Comparison of ENCODE assay signal across 8 cellular contexts in genomic region chr11:20387262-20388095, GRCh38. TPM values are rescaled to one million over a fixed set of nuclear protein-coding genes. Genes with fewer than 3 reads are reported as not detected.
A peak's percentile ranks its signal among the peaks of the same experiment; 100 is the strongest.
DNase-seq lines count a peak whose midpoint lies in the region; ATAC-seq, FAIRE-seq and TF ChIP-seq lines count a peak whose summit lies in the region.

TSS of gene PRMT3 (plus strand) at chr11:20387716. CDS start at chr11:20387747, 31 bp downstream.

- H4K5ac ChIP-seq in H1 (ENCODE audit: insufficient read length, low read depth, low read length) (peak within 1 kb of the TSS; percentile 100), mesendoderm (ENCODE audit: low read length) (no peak within 1 kb of the TSS)

- H3K56ac ChIP-seq in H1 (replicated peaks; ENCODE audit: insufficient read length, low read depth, low read length) = peak within 1 kb of the TSS; percentile 97
- H3K56ac ChIP-seq in mesendoderm (ENCODE audit: low read length) = peak within 1 kb of the TSS; percentile 96

- peak within 1 kb of the TSS; percentile 90 for H3K4me3 Mint-ChIP-seq in activated CD8-positive, alpha-beta memory T cell treated with anti-CD3 and anti-CD28 coated beads, Interleukin-2, amount 10 ng/mL, durations not matched to agents 7 days and 5 days

- TF ChIP-seq EP300 in H1 (IDR thresholded peaks at IDR 0.05; ENCODE audit: borderline replicate concordance in 1 of 2, low read depth in 2 of 2, low read length in 2 of 2) = no peak

- no peak within 1 kb of the TSS for H2BK12ac ChIP-seq in H1 (ENCODE audit: low read depth, low read length)

- H3K4me2 ChIP-seq in H1 (ENCODE audit: insufficient read depth in 1 of 2, low read depth in 2 of 2, low read length in 2 of 2) (peak within 1 kb of the TSS; percentile 94), mesendoderm (ENCODE audit: low read length) (peak within 1 kb of the TSS; percentile 83)

- H4K91ac ChIP-seq in H1 (replicated peaks; ENCODE audit: insufficient read length, low read length) = peak within 1 kb of the TSS; percentile 96

- H3K36me3 Mint-ChIP-seq in activated CD8-positive, alpha-beta memory T cell treated with anti-CD3 and anti-CD28 coated beads, Interleukin-2, amount 10 ng/mL, durations not matched to agents 7 days and 5 days = peaks cover 21% of the 10 kb centered on the region

- peak within 1 kb of the TSS; percentile 99 for H3K27ac Mint-ChIP-seq in activated CD8-positive, alpha-beta memory T cell treated with anti-CD3 and anti-CD28 coated beads, Interleukin-2, amount 10 ng/mL, durations not matched to agents 7 days and 5 days

- peak within 1 kb of the TSS; percentile 97 for H2AFZ ChIP-seq in H1 (ENCODE audit: low read length)

- H3K4ac ChIP-seq in H1 (replicated peaks; ENCODE audit: insufficient read length, low read depth, low read length) (peak within 1 kb of the TSS; percentile 99), mesendoderm (ENCODE audit: low read depth, low read length) (peak within 1 kb of the TSS; percentile 77)

- peak within 1 kb of the TSS; percentile 94 for H3K27ac ChIP-seq in HUES6 (ENCODE audit: low read depth, low read length)
- peak within 1 kb of the TSS; percentile 96 for H3K27ac ChIP-seq in H1 (ENCODE audit: low read depth, low read length)
- H3K27ac ChIP-seq in mesendoderm (ENCODE audit: low read depth, low read length) = peak within 1 kb of the TSS; percentile 55

- H3K4me3 ChIP-seq in HUES6 (ENCODE audit: low read depth, low read length) (peak within 1 kb of the TSS; percentile 78), NT2/D1 (ENCODE audit: insufficient read length, low read depth) (peak within 1 kb of the TSS; percentile 84), H1 (ENCODE audit: extremely low read depth in 1 of 4, insufficient read depth in 2 of 4, low read depth in 3 of 4, low read length in 4 of 4) (peak within 1 kb of the TSS; percentile 63 to 98 (median 88)), mesendoderm (ENCODE audit: low read length) (peak within 1 kb of the TSS; percentile 88)

- no peak within 1 kb of the TSS for H3K23ac ChIP-seq in H1 (ENCODE audit: insufficient read length)
- H3K23ac ChIP-seq in mesendoderm (ENCODE audit: low read length) = peak within 1 kb of the TSS; percentile 68

- no peaks in the 10 kb centered on the region for H3K9me3 ChIP-seq in HUES6 (ENCODE audit: control insufficient read depth, insufficient read depth, low read depth, low read length)
- H3K9me3 ChIP-seq in NT2/D1 (ENCODE audit: insufficient read depth, low read length) = no peaks in the 10 kb centered on the region
- no peaks in the 10 kb centered on the region for H3K9me3 ChIP-seq in H1 (ENCODE audit: insufficient read depth in 2 of 2, low read depth in 1 of 2, low read length in 1 of 2)

- no peak within 1 kb of the TSS for H2BK20ac ChIP-seq in H1 (ENCODE audit: low read length)

- no peaks in the 10 kb centered on the region for H3K27me3 Mint-ChIP-seq in activated CD8-positive, alpha-beta memory T cell treated with anti-CD3 and anti-CD28 coated beads, Interleukin-2, amount 10 ng/mL, durations not matched to agents 7 days and 5 days

- peaks cover 34% of the 10 kb centered on the region for H3K4me1 Mint-ChIP-seq in activated CD8-positive, alpha-beta memory T cell treated with anti-CD3 and anti-CD28 coated beads, Interleukin-2, amount 10 ng/mL, durations not matched to agents 7 days and 5 days

- H2BK15ac ChIP-seq in H1 (ENCODE audit: low read length) (peak within 1 kb of the TSS; percentile 73; the same call in 1 of the 2 replicates), mesendoderm (replicated peaks; ENCODE audit: low read depth) (no peak within 1 kb of the TSS)

- 1% methylated on average over 81 of the region's 96 CpGs; no CpG with 5 or more reads in 1 of the 2 experiments for WGBS in H1 (ENCODE audit: extremely low coverage in 1 of 2, insufficient coverage in 1 of 2, insufficient read length in 1 of 2, insufficient replicate concordance in 2 of 2, low coverage in 1 of 2, low lambda C conversion rate in 2 of 2, missing lambda C conversion rate in 1 of 2), 2 experiments
- WGBS in mesendoderm (ENCODE audit: extremely low coverage, insufficient coverage, low lambda C conversion rate) = no CpG with 5 or more reads among the region's 96 CpGs

- CTCF ChIA-PET in activated CD8-positive, alpha-beta memory T cell treated with anti-CD3 and anti-CD28 coated beads, Interleukin-2, amount 10 ng/mL, durations not matched to agents 7 days and 5 days (lab: Charles Lee) = interaction anchor here (0.7 to 2.4 kb wide), 6 partner anchors 10 to 72 kb away, joined by 3 to 10 read pairs (median 4); no protein-coding TSS in a partner anchor
- CTCF ChIA-PET in H1 (lab: Charles Lee; ENCODE audit: partially characterized antibody) = interaction anchor here (0.7 to 2.4 kb wide), 9 partner anchors 10 to 224 kb away, joined by 3 to 9 read pairs (median 3); no protein-coding TSS in a partner anchor

- H2BK5ac ChIP-seq in H1 (ENCODE audit: low read depth, low read length) = peak within 1 kb of the TSS; percentile 97
- peak within 1 kb of the TSS; percentile 44 for H2BK5ac ChIP-seq in mesendoderm (ENCODE audit: low read length)

- peak; percentile 73 for ATAC-seq in GM21447 (IDR thresholded peaks at IDR 0.05; ENCODE audit: unreplicated experiment)
- ATAC-seq in activated CD8-positive, alpha-beta memory T cell treated with anti-CD3 and anti-CD28 coated beads, Interleukin-2, amount 10 ng/mL, durations not matched to agents 7 days and 5 days = peak; percentile 89

- no peaks in the 10 kb centered on the region for H4K20me1 ChIP-seq in H1 (replicated peaks in 1 of 2; ENCODE audit: control insufficient read depth in 1 of 2, insufficient read depth in 2 of 2, low read length in 2 of 2)

- H3K14ac ChIP-seq in H1 (ENCODE audit: insufficient read length) = no peak within 1 kb of the TSS

- POLR2A ChIA-PET in H1 (lab: Charles Lee; ENCODE audit: partially characterized antibody) = interaction anchor here (0.6 to 2.5 kb wide), 5 partner anchors 9 to 109 kb away, joined by 3 to 8 read pairs (median 4); partner anchors contain the start of gene HTATIP2

- TF ChIP-seq RAD21 in H1 (IDR thresholded peaks at IDR 0.05 in 1 of 2, conservative IDR thresholded peaks at IDR 0.05 in 1 of 2; ENCODE audit: low read depth in 2 of 2, low read length in 2 of 2) = peak in 1 of 2 experiments; percentile 48; a peak in 2 of 4 replicates

- H3K79me1 ChIP-seq in H1 (ENCODE audit: low read depth, low read length) = 0 out of 2 replicates have a peak, but pooled peaks cover 3% of the 10 kb centered on the region
- peaks cover 4% of the 10 kb centered on the region for H3K79me1 ChIP-seq in mesendoderm (ENCODE audit: low read length)

- H3K36me3 ChIP-seq in HUES6 (ENCODE audit: control insufficient read depth, insufficient read depth, low read length) (peaks cover 21% of the 10 kb centered on the region; the same call in 1 of the 2 replicates), NT2/D1 (ENCODE audit: insufficient read depth, insufficient read length, low read length) (peaks cover 12% of the 10 kb centered on the region), H1 (ENCODE audit: control insufficient read depth in 2 of 4, insufficient read depth in 4 of 4, low read length in 3 of 4) (peaks cover 0 to 9% (median 0%) of the 10 kb centered on the region in 4 experiments; a peak in 1 of 8 replicates), mesendoderm (ENCODE audit: control insufficient read depth, insufficient read depth, low read length) (no peaks in the 10 kb centered on the region)

- FAIRE-seq in H1 (lab: Jason Lieb, UNC) = no peak

- H2AK5ac ChIP-seq in H1 (ENCODE audit: low read depth, low read length) = no peak within 1 kb of the TSS
- no peak within 1 kb of the TSS for H2AK5ac ChIP-seq in mesendoderm (ENCODE audit: low read length)

- peak within 1 kb of the TSS; percentile 98 for H4K8ac ChIP-seq in H1 (ENCODE audit: extremely low read depth, insufficient read depth, low read length)
- no peak within 1 kb of the TSS for H4K8ac ChIP-seq in mesendoderm (ENCODE audit: low read depth, low read length)

- peak; percentile 97 for DNase-seq in D341Med (ENCODE audit: low spot score)
- DNase-seq in NT2/D1 (ENCODE audit: low read depth, low spot score) = peak; percentile 87
- peak; percentile 97 for DNase-seq in activated CD8-positive, alpha-beta memory T cell treated with anti-CD3 and anti-CD28 coated beads, Interleukin-2, amount 10 ng/mL, durations not matched to agents 7 days and 5 days
- peak; percentile 89 to 98 for DNase-seq in H1 (ENCODE audit: low read depth in 1 of 2, low spot score in 2 of 2)
- peak; percentile 97 for DNase-seq in mesendoderm
- peak; percentile 99 for DNase-seq in stimulated activated CD8-positive, alpha-beta memory T cell treated with anti-CD3 and anti-CD28 coated beads, Interleukin-12 subunit alpha, Interleukin-12 subunit beta, amount 100 ng/mL, for 4 hours (ENCODE audit: low read depth)

- peak; percentile 89 to 90 for TF ChIP-seq POLR2A in H1 (IDR thresholded peaks at IDR 0.05; ENCODE audit: control extremely low read depth in 1 of 2, low read depth in 2 of 2, low read length in 2 of 2)

- H3K18ac ChIP-seq in H1 (ENCODE audit: extremely low read depth, low read length) (peak within 1 kb of the TSS; percentile 95), mesendoderm (ENCODE audit: low read length) (peak within 1 kb of the TSS; percentile 61)

- peak in 1 of 3 experiments; percentile 75; a peak in 1 of 4 replicates for TF ChIP-seq CTCF in H1 (IDR thresholded peaks at IDR 0.05; ENCODE audit: control extremely low read depth in 1 of 3, insufficient read depth in 1 of 3, low read depth in 1 of 3, low read length in 3 of 3)

- no peaks in the 10 kb centered on the region for H3K27me3 ChIP-seq in HUES6 (ENCODE audit: control insufficient read depth, insufficient read depth, low read length)
- H3K27me3 ChIP-seq in NT2/D1 (ENCODE audit: insufficient read depth, insufficient read length) = no peaks in the 10 kb centered on the region
- H3K27me3 ChIP-seq in H1 (replicated peaks in 1 of 4; ENCODE audit: control insufficient read depth in 3 of 4, extremely low read depth in 1 of 4, insufficient read depth in 3 of 4, low read length in 3 of 4) = no peaks in the 10 kb centered on the region
- no peaks in the 10 kb centered on the region for H3K27me3 ChIP-seq in mesendoderm (ENCODE audit: insufficient read depth, low read length, poor library complexity)

- H3K9ac ChIP-seq in HUES6 (ENCODE audit: low read length) (peak within 1 kb of the TSS; percentile 90), NT2/D1 (ENCODE audit: insufficient read length, low read depth) (peak within 1 kb of the TSS; percentile 93), H1 (replicated peaks in 1 of 4; ENCODE audit: extremely low read depth in 1 of 4, low read depth in 3 of 4, low read length in 3 of 4) (peak within 1 kb of the TSS; percentile 72 to 96 (median 88)), mesendoderm (ENCODE audit: low read length) (peak within 1 kb of the TSS; percentile 92)

- no peaks in the 10 kb centered on the region for H3K9me3 Mint-ChIP-seq in activated CD8-positive, alpha-beta memory T cell treated with anti-CD3 and anti-CD28 coated beads, Interleukin-2, amount 10 ng/mL, durations not matched to agents 7 days and 5 days (ENCODE audit: low read depth)

- no peak within 1 kb of the TSS for H2BK120ac ChIP-seq in H1 (replicated peaks; ENCODE audit: low read depth, low read length)
- H2BK120ac ChIP-seq in mesendoderm (ENCODE audit: low read depth, low read length) = no peak within 1 kb of the TSS

- peaks cover 0 to 10% of the 10 kb centered on the region in 2 experiments; a peak in 2 of 4 replicates for H3K79me2 ChIP-seq in H1 (ENCODE audit: control insufficient read depth in 1 of 2, insufficient read depth in 2 of 2, low read length in 2 of 2)
- H3K79me2 ChIP-seq in mesendoderm (ENCODE audit: control insufficient read depth, insufficient read depth, low read length) = peaks cover 4% of the 10 kb centered on the region

- H3K23me2 ChIP-seq in H1 (ENCODE audit: low read depth, low read length) = peaks cover 7% of the 10 kb centered on the region; the same call in 1 of the 2 replicates

- H3K4me1 ChIP-seq in HUES6 (ENCODE audit: control insufficient read depth, insufficient read depth, low read length) (peaks cover 5% of the 10 kb centered on the region; the same call in 1 of the 2 replicates), NT2/D1 (ENCODE audit: insufficient read depth, insufficient read length) (no peaks in the 10 kb centered on the region), H1 (replicated peaks in 1 of 4; ENCODE audit: control insufficient read depth in 3 of 4, insufficient read depth in 4 of 4, low read length in 3 of 4) (peaks cover 0 to 4% (median 3%) of the 10 kb centered on the region in 4 experiments; a peak in 3 of 7 replicates), mesendoderm (ENCODE audit: control insufficient read depth, low read depth, low read length) (no peaks in the 10 kb centered on the region)

RNA-seq across cellular contexts. Expression of gene PRMT3, which starts in this region (rescaled TPM):
- 10 to 100 TPM; 22.9 to 24.4 TPM for total RNA-seq in activated CD8-positive, alpha-beta memory T cell treated with anti-CD3 and anti-CD28 coated beads, Interleukin-2, amount 10 ng/mL, durations not matched to agents 7 days and 5 days
- 25.0 and 26.5 TPM in 2 replicates for total RNA-seq in H1 (2021; fragmentation: NEBNext Ultra II Directional; extraction: Animal tissue kit (Norgen Biotek cat#: 25700))
- polyA plus RNA-seq in H1 (2011; rRNA removed) = 9.2 and 11.2 TPM in 2 replicates
- polyA plus RNA-seq in H1 (2011; cell fraction: cytosol; rRNA removed) = 16.1 TPM
- polyA plus RNA-seq in H1 (2011; cell fraction: nucleus; rRNA removed) = 9.4 TPM
- polyA plus RNA-seq in H1 (2012, experiment 1 of 2) = 14.8 to 23.7 TPM (median 17.1 TPM) in 4 replicates
- 2.4 TPM for polyA plus RNA-seq in H1 (2012, experiment 2 of 2)
- polyA plus RNA-seq in H1 (2013, experiment 1 of 2) = 15.1 TPM
- 14.1 TPM for polyA plus RNA-seq in H1 (2013, experiment 2 of 2)
- polyA minus RNA-seq in H1 (2011; rRNA and poly(A)+ RNA removed) = 15.6 TPM in 2 replicates
- polyA minus RNA-seq in H1 (2011; cell fraction: cytosol; rRNA and poly(A)+ RNA removed) = 11.7 TPM
- 40.9 TPM for polyA minus RNA-seq in H1 (2011; cell fraction: nucleus; rRNA and poly(A)+ RNA removed)
- 27.8 TPM for polyA plus RNA-seq in mesendoderm (2013, experiment 1 of 2)
- polyA plus RNA-seq in mesendoderm (2013, experiment 2 of 2) = 29.1 TPM

Comparison
In these comparisons a context has a peak if more than half of its experiments do, and no peak if none do; other contexts are left out.
1. Peak in every context shown above with its lines: DNase-seq, ATAC-seq, H3K4me3 ChIP-seq and H3K27ac ChIP-seq.